10 cellular contexts compared by ENCODE assay signal in the genomic region with DNA sequence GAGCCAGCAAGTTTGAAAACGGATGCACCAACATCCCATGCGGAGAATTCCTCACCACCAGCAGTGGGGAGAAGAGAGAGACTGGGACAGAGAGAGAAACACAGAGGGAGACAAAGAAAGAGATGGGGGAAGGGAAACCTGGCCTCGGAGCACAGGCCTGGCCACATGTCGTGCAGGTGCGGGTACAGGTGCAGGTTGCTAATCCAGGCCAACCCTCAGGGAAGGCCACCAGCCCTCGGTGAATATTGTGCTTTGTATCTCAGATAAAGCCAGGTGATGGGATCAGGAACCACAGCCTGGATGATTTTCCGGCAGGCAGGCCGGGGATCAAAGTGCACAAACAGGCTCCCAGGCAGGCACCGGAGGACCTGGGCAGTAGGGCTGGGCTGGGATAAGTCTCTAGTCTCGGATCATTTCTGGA. TPM values are rescaled to one million over a fixed set of nuclear protein-coding genes. Genes with fewer than 3 reads are reported as not detected.
DNase-seq lines count a peak whose midpoint lies in the region; ATAC-seq and TF ChIP-seq lines count a peak whose summit lies in the region.
"Had no signal": no experiment of that assay in that cellular context is flagged by ENCODE, and none has a peak within 500 bp of the region (broad histone marks: within the 10 kb centered on the region; RNA-seq: fewer than 3 reads in every experiment).

No MANE protein-coding gene starts in this region.

- no peak overlapping the region for H3K27ac Mint-ChIP-seq in activated CD4-positive, alpha-beta memory T cell treated with anti-CD3 and anti-CD28 coated beads for 36 hours
- H3K27ac Mint-ChIP-seq in activated CD4-positive, alpha-beta memory T cell treated with anti-CD3 and anti-CD28 coated beads, Interleukin-2, amount 10 ng/mL, durations not matched to agents 7 days and 5 days = no peak overlapping the region
- peak overlapping the region; percentile 27 for H3K27ac Mint-ChIP-seq in central memory CD8-positive, alpha-beta T cell (ENCODE audit: low read depth)

- no peak overlapping the region for H2BK120ac ChIP-seq in mesendoderm (ENCODE audit: low read depth, low read length)

- H2AK5ac ChIP-seq in mesendoderm (ENCODE audit: low read length) = peak overlapping the region; percentile 32

- H3K9ac ChIP-seq in mesendoderm (ENCODE audit: low read length) = peak overlapping the region; percentile 45

- no peak overlapping the region for H3K23ac ChIP-seq in mesendoderm (ENCODE audit: low read length)

- intact Hi-C loops in activated CD4-positive, alpha-beta memory T cell treated with anti-CD3 and anti-CD28 coated beads for 36 hours (cut with micrococcal nuclease) = no loop called here
- intact Hi-C loops in tibial artery (cut with DNase I; ENCODE audit: low total_unique reads) = loop anchor here (5.0 kb wide), 1 partner anchor 43 kb away; no protein-coding TSS in a partner anchor

- H3K4ac ChIP-seq in mesendoderm (ENCODE audit: low read depth, low read length) = peak overlapping the region; percentile 74

- peak overlapping the region; percentile 90 for H3K27ac ChIP-seq in mesendoderm (ENCODE audit: low read depth, low read length)
- peak overlapping the region; percentile 21 to 96 for H3K27ac ChIP-seq in tibial artery

- POLR2A ChIA-PET in activated CD4-positive, alpha-beta memory T cell treated with anti-CD3 and anti-CD28 coated beads for 36 hours (lab: Charles Lee) = no interaction called here
- POLR2A ChIA-PET in activated CD4-positive, alpha-beta memory T cell treated with anti-CD3 and anti-CD28 coated beads, Interleukin-2, amount 10 ng/mL, durations not matched to agents 7 days and 5 days (lab: Charles Lee) = no interaction called here

- H3K9me3 Mint-ChIP-seq in activated CD4-positive, alpha-beta memory T cell treated with anti-CD3 and anti-CD28 coated beads for 36 hours = peaks cover 11% of the 10 kb centered on the region
- H3K9me3 Mint-ChIP-seq in activated CD4-positive, alpha-beta memory T cell treated with anti-CD3 and anti-CD28 coated beads, Interleukin-2, amount 10 ng/mL, durations not matched to agents 7 days and 5 days = peaks cover 16% of the 10 kb centered on the region
- no peaks in the 10 kb centered on the region for H3K9me3 Mint-ChIP-seq in central memory CD8-positive, alpha-beta T cell

- H3K4me2 ChIP-seq in mesendoderm (ENCODE audit: low read length) = no peak overlapping the region

- CTCF ChIA-PET in activated CD4-positive, alpha-beta memory T cell treated with anti-CD3 and anti-CD28 coated beads for 36 hours (lab: Charles Lee) = no interaction called here
- CTCF ChIA-PET in activated CD4-positive, alpha-beta memory T cell treated with anti-CD3 and anti-CD28 coated beads, Interleukin-2, amount 10 ng/mL, durations not matched to agents 7 days and 5 days (lab: Charles Lee) = no interaction called here

- peaks cover 21% of the 10 kb centered on the region for H3K27me3 Mint-ChIP-seq in activated CD4-positive, alpha-beta memory T cell treated with anti-CD3 and anti-CD28 coated beads for 36 hours
- H3K27me3 Mint-ChIP-seq in activated CD4-positive, alpha-beta memory T cell treated with anti-CD3 and anti-CD28 coated beads, Interleukin-2, amount 10 ng/mL, durations not matched to agents 7 days and 5 days = peaks cover 23% of the 10 kb centered on the region
- H3K27me3 Mint-ChIP-seq in central memory CD8-positive, alpha-beta T cell = peaks cover 37% of the 10 kb centered on the region

- peaks cover 12% of the 10 kb centered on the region for H3K4me1 Mint-ChIP-seq in activated CD4-positive, alpha-beta memory T cell treated with anti-CD3 and anti-CD28 coated beads for 36 hours (ENCODE audit: low read depth)
- H3K4me1 Mint-ChIP-seq in activated CD4-positive, alpha-beta memory T cell treated with anti-CD3 and anti-CD28 coated beads, Interleukin-2, amount 10 ng/mL, durations not matched to agents 7 days and 5 days = peaks cover 16% of the 10 kb centered on the region
- H3K4me1 Mint-ChIP-seq in central memory CD8-positive, alpha-beta T cell = peaks cover 13% of the 10 kb centered on the region

- H2BK5ac ChIP-seq in mesendoderm (ENCODE audit: low read length) = peak overlapping the region; percentile 69

- no peak for TF ChIP-seq CTCF in tibial artery (IDR thresholded peaks at IDR 0.05)

- peaks cover 3% of the 10 kb centered on the region for H3K79me1 ChIP-seq in mesendoderm (ENCODE audit: low read length)

- no peak overlapping the region for H3K18ac ChIP-seq in mesendoderm (ENCODE audit: low read length)

- ATAC-seq in central memory CD8-positive, alpha-beta T cell (replicated peaks; ENCODE audit: extremely low read depth, poor library complexity, severe bottlenecking) = no peak

- H3K36me3 Mint-ChIP-seq in activated CD4-positive, alpha-beta memory T cell treated with anti-CD3 and anti-CD28 coated beads for 36 hours = peaks cover 3% of the 10 kb centered on the region
- no peaks in the 10 kb centered on the region for H3K36me3 Mint-ChIP-seq in activated CD4-positive, alpha-beta memory T cell treated with anti-CD3 and anti-CD28 coated beads, Interleukin-2, amount 10 ng/mL, durations not matched to agents 7 days and 5 days (ENCODE audit: low read depth)
- no peaks in the 10 kb centered on the region for H3K36me3 Mint-ChIP-seq in central memory CD8-positive, alpha-beta T cell (ENCODE audit: insufficient read depth)

- no peaks in the 10 kb centered on the region for H3K36me3 ChIP-seq in mesendoderm (ENCODE audit: control insufficient read depth, insufficient read depth, low read length)
- H3K36me3 ChIP-seq in tibial artery = peaks cover 0 to 10% (median 0%) of the 10 kb centered on the region in 3 donors

- no peaks in the 10 kb centered on the region for H3K9me3 ChIP-seq in tibial artery

- WGBS in mesendoderm (ENCODE audit: extremely low coverage, insufficient coverage, low lambda C conversion rate) = no CpG with 5 or more reads among the region's 10 CpGs

- H4K5ac ChIP-seq in mesendoderm (ENCODE audit: low read length) = no peak overlapping the region

- peak; percentile 1 for DNase-seq in activated CD4-positive, alpha-beta memory T cell treated with anti-CD3 and anti-CD28 coated beads for 36 hours
- no peak for DNase-seq in activated CD4-positive, alpha-beta memory T cell treated with anti-CD3 and anti-CD28 coated beads, Interleukin-2, amount 10 ng/mL, durations not matched to agents 7 days and 5 days
- no peak for DNase-seq in central memory CD8-positive, alpha-beta T cell (ENCODE audit: low spot score in 2 of 2)
- peak; percentile 40 for DNase-seq in mesendoderm
- DNase-seq in tibial artery = peak in 1 of 2 donors; percentile 56
- no peak for DNase-seq in NOMO-1 (lab: John Stamatoyannopoulos, UW; ENCODE audit: unreplicated experiment in 2 of 2)
- no peak for DNase-seq in activated CD4-positive, alpha-beta T cell treated with anti-CD3 and anti-CD28 coated beads, Interleukin-2, amount 50 U/mL, for 1 hour
- no peak for DNase-seq in amniotic stem cell (lab: John Stamatoyannopoulos, UW)
- DNase-seq: effector CD4-positive, alpha-beta T cell; EL had no signal

- peaks cover 6% of the 10 kb centered on the region for H3K27me3 ChIP-seq in mesendoderm (ENCODE audit: insufficient read depth, low read length, poor library complexity)
- H3K27me3 ChIP-seq in tibial artery = no peaks in the 10 kb centered on the region

- no peak overlapping the region for H4K8ac ChIP-seq in mesendoderm (ENCODE audit: low read depth, low read length)

- H3K4me3 Mint-ChIP-seq in activated CD4-positive, alpha-beta memory T cell treated with anti-CD3 and anti-CD28 coated beads for 36 hours = no peak overlapping the region
- H3K4me3 Mint-ChIP-seq in activated CD4-positive, alpha-beta memory T cell treated with anti-CD3 and anti-CD28 coated beads, Interleukin-2, amount 10 ng/mL, durations not matched to agents 7 days and 5 days = no peak overlapping the region
- H3K4me3 Mint-ChIP-seq in central memory CD8-positive, alpha-beta T cell = no peak overlapping the region

- H2BK15ac ChIP-seq in mesendoderm (replicated peaks; ENCODE audit: low read depth) = no peak overlapping the region

- H3K4me3 ChIP-seq in mesendoderm (ENCODE audit: low read length) = no peak overlapping the region
- no peak overlapping the region for H3K4me3 ChIP-seq in tibial artery

- H3K79me2 ChIP-seq in mesendoderm (ENCODE audit: control insufficient read depth, insufficient read depth, low read length) = no peaks in the 10 kb centered on the region

- H3K4me1 ChIP-seq in mesendoderm (ENCODE audit: control insufficient read depth, low read depth, low read length) (peaks cover 16% of the 10 kb centered on the region), tibial artery (peaks cover 0 to 73% (median 61%) of the 10 kb centered on the region in 4 donors)

- H3K56ac ChIP-seq in mesendoderm (ENCODE audit: low read length) = peak overlapping the region; percentile 74

RNA-seq across cellular contexts. Expression of gene GAS6, which starts 3.8 kb away (rescaled TPM):
- total RNA-seq in activated CD4-positive, alpha-beta memory T cell treated with anti-CD3 and anti-CD28 coated beads for 36 hours = 1 to 10 TPM; 1.5 TPM
- total RNA-seq in activated CD4-positive, alpha-beta memory T cell treated with anti-CD3 and anti-CD28 coated beads, Interleukin-2, amount 10 ng/mL, durations not matched to agents 7 days and 5 days = 1 to 10 TPM; 1.3 to 1.8 TPM
- 3.6 TPM for polyA plus RNA-seq in mesendoderm (2013, experiment 1 of 2)
- polyA plus RNA-seq in mesendoderm (2013, experiment 2 of 2) = 3.8 TPM

Comparison
In these comparisons a context has a peak if more than half of its experiments do, and no peak if none do; other contexts are left out.
1. DNase-seq: peak in activated CD4-positive, alpha-beta memory T cell treated with anti-CD3 and anti-CD28 coated beads for 36 hours (single experiment) and mesendoderm (single experiment); none in activated CD4-positive, alpha-beta memory T cell treated with anti-CD3 and anti-CD28 coated beads, Interleukin-2, amount 10 ng/mL, durations not matched to agents 7 days and 5 days (single experiment), central memory CD8-positive, alpha-beta T cell (0 of 2), NOMO-1 (0 of 2), activated CD4-positive, alpha-beta T cell treated with anti-CD3 and anti-CD28 coated beads, Interleukin-2, amount 50 U/mL, for 1 hour (single experiment) and amniotic stem cell (single experiment).